In genomic region chr12:71144682-71145081, GRCh38 we compare ENCODE assay signal across 20 cellular contexts. TPM values are rescaled to one million over a fixed set of nuclear protein-coding genes. Genes with fewer than 3 reads are reported as not detected.
DNase-seq lines count a peak whose midpoint lies in the region; ATAC-seq and TF ChIP-seq lines count a peak whose summit lies in the region.
"Had no signal": no experiment of that assay in that cellular context is flagged by ENCODE, and none has a peak within 500 bp of the region (broad histone marks: within the 10 kb centered on the region; RNA-seq: fewer than 3 reads in every experiment).

No MANE protein-coding gene starts in this region.

- DNase-seq in HT-29 (ENCODE audit: low spot score) (peak; percentile 46), endodermal cell (no peak), mucosa of descending colon (no peak), NCI-H128 (lab: John Stamatoyannopoulos, UW; ENCODE audit: unreplicated experiment) (no peak)
- no peak for DNase-seq in activated CD8-positive, alpha-beta T cell treated with anti-CD3 and anti-CD28 coated beads, Interleukin-2, amount 10 ng/mL, durations not matched to agents 7 days and 5 days
- no peak for DNase-seq in activated T-cell treated with anti-CD3 and anti-CD28 coated beads, Interleukin-2, amount 50 U/mL, for 48 hours
- DNase-seq: ACHN; BE2C; C1 segment of cervical spinal cord; CD4-positive, CD25-positive, alpha-beta regulatory T cell; CD8-positive, alpha-beta memory T cell; COR-L47; H7; HFFc6 had no signal

- H3K27me3 ChIP-seq in endodermal cell (ENCODE audit: control insufficient read depth, insufficient read depth, low read length, poor library complexity, severe bottlenecking) = no peaks in the 10 kb centered on the region
- H3K27me3 ChIP-seq: BE2C had no signal

- POLR2A ChIA-PET in activated CD8-positive, alpha-beta T cell treated with anti-CD3 and anti-CD28 coated beads, Interleukin-2, amount 10 ng/mL, durations not matched to agents 7 days and 5 days (lab: Charles Lee) = no interaction called here

- no peak for TF ChIP-seq CTCF in 22Rv1 (IDR thresholded peaks at IDR 0.05)
- TF ChIP-seq CTCF in endodermal cell (conservative IDR thresholded peaks at IDR 0.05) = no peak
- TF ChIP-seq CTCF in mucosa of descending colon (IDR thresholded peaks at IDR 0.05) = no peak

- H3K36me3 Mint-ChIP-seq in endodermal cell (ENCODE audit: low read depth) = no peaks in the 10 kb centered on the region
- H3K36me3 Mint-ChIP-seq in activated CD8-positive, alpha-beta T cell treated with anti-CD3 and anti-CD28 coated beads, Interleukin-2, amount 10 ng/mL, durations not matched to agents 7 days and 5 days (ENCODE audit: low read depth) = no peaks in the 10 kb centered on the region
- H3K36me3 Mint-ChIP-seq: CD4-positive, CD25-positive, alpha-beta regulatory T cell; CD8-positive, alpha-beta memory T cell; IgD-negative memory B cell had no signal

- H3K9ac ChIP-seq in endodermal cell (ENCODE audit: extremely low read depth, low read length, poor library complexity, severe bottlenecking) = no peak overlapping the region

- H3K27ac Mint-ChIP-seq in endodermal cell = peak overlapping the region; percentile 11
- H3K27ac Mint-ChIP-seq in activated CD8-positive, alpha-beta T cell treated with anti-CD3 and anti-CD28 coated beads, Interleukin-2, amount 10 ng/mL, durations not matched to agents 7 days and 5 days = no peak overlapping the region
- H3K27ac Mint-ChIP-seq: CD4-positive, CD25-positive, alpha-beta regulatory T cell; CD8-positive, alpha-beta memory T cell; GM23338; HFFc6; IgD-negative memory B cell had no signal

- CTCF ChIA-PET in activated CD8-positive, alpha-beta T cell treated with anti-CD3 and anti-CD28 coated beads, Interleukin-2, amount 10 ng/mL, durations not matched to agents 7 days and 5 days (lab: Charles Lee) = no interaction called here

- no peak overlapping the region for H3K4me3 ChIP-seq in endodermal cell (ENCODE audit: low read length)
- H3K4me3 ChIP-seq in mucosa of descending colon = no peak overlapping the region
- H3K4me3 ChIP-seq: GM23338 had no signal

- peaks cover 30% of the 10 kb centered on the region for H3K4me1 Mint-ChIP-seq in endodermal cell
- no peaks in the 10 kb centered on the region for H3K4me1 Mint-ChIP-seq in activated CD8-positive, alpha-beta T cell treated with anti-CD3 and anti-CD28 coated beads, Interleukin-2, amount 10 ng/mL, durations not matched to agents 7 days and 5 days (ENCODE audit: low read depth)
- H3K4me1 Mint-ChIP-seq: CD4-positive, CD25-positive, alpha-beta regulatory T cell; CD8-positive, alpha-beta memory T cell; GM23338; IgD-negative memory B cell had no signal

- no peaks in the 10 kb centered on the region for H3K36me3 ChIP-seq in endodermal cell (ENCODE audit: control insufficient read depth, insufficient read depth, low read length)
- no peaks in the 10 kb centered on the region for H3K36me3 ChIP-seq in mucosa of descending colon (ENCODE audit: low read depth)
- H3K36me3 ChIP-seq: BE2C had no signal

- H3K9me3 Mint-ChIP-seq in endodermal cell = peaks cover 2% of the 10 kb centered on the region
- H3K9me3 Mint-ChIP-seq in activated CD8-positive, alpha-beta T cell treated with anti-CD3 and anti-CD28 coated beads, Interleukin-2, amount 10 ng/mL, durations not matched to agents 7 days and 5 days (ENCODE audit: insufficient read depth) = no peaks in the 10 kb centered on the region
- H3K9me3 Mint-ChIP-seq: GM23338 had no signal

- ATAC-seq in mucosa of descending colon (peak; percentile 27), HG03520 (IDR thresholded peaks at IDR 0.05; ENCODE audit: unreplicated experiment) (no peak)
- ATAC-seq in activated CD8-positive, alpha-beta T cell treated with anti-CD3 and anti-CD28 coated beads, Interleukin-2, amount 10 ng/mL, durations not matched to agents 7 days and 5 days = no peak
- ATAC-seq: GM23338, HCT116, HepG2 had no signal

- no CpG with 5 or more reads among the region's 1 CpG for WGBS in endodermal cell (ENCODE audit: insufficient coverage in 1 of 2, insufficient read length in 1 of 2), 2 experiments

- intact Hi-C loops in mucosa of descending colon (cut with DNase I, micrococcal nuclease) = no loop called here

- H3K27me3 Mint-ChIP-seq in endodermal cell (ENCODE audit: insufficient read depth) = no peaks in the 10 kb centered on the region
- no peaks in the 10 kb centered on the region for H3K27me3 Mint-ChIP-seq in activated CD8-positive, alpha-beta T cell treated with anti-CD3 and anti-CD28 coated beads, Interleukin-2, amount 10 ng/mL, durations not matched to agents 7 days and 5 days (ENCODE audit: low read depth)
- H3K27me3 Mint-ChIP-seq: CD4-positive, CD25-positive, alpha-beta regulatory T cell; CD8-positive, alpha-beta memory T cell; IgD-negative memory B cell had no signal

- H3K9me3 ChIP-seq in endodermal cell (ENCODE audit: control insufficient read depth, low read length) (no peaks in the 10 kb centered on the region), mucosa of descending colon (no peaks in the 10 kb centered on the region)
- H3K9me3 ChIP-seq: BE2C had no signal

- H3K27ac ChIP-seq in 22Rv1 (peak overlapping the region; percentile 84), endodermal cell (ENCODE audit: low read depth, low read length) (no peak overlapping the region)

- no peak overlapping the region for H3K4me3 Mint-ChIP-seq in endodermal cell
- H3K4me3 Mint-ChIP-seq in activated CD8-positive, alpha-beta T cell treated with anti-CD3 and anti-CD28 coated beads, Interleukin-2, amount 10 ng/mL, durations not matched to agents 7 days and 5 days = no peak overlapping the region
- H3K4me3 Mint-ChIP-seq: CD4-positive, CD25-positive, alpha-beta regulatory T cell; CD8-positive, alpha-beta memory T cell; GM23338; HFFc6; IgD-negative memory B cell had no signal

- no peaks in the 10 kb centered on the region for H3K4me1 ChIP-seq in endodermal cell (ENCODE audit: control insufficient read depth, insufficient read depth, low read length)
- H3K4me1 ChIP-seq in mucosa of descending colon (ENCODE audit: low read depth) = peaks cover 9% of the 10 kb centered on the region

RNA-seq across cellular contexts. Expression of gene TSPAN8, which starts 13.1 kb away (rescaled TPM):
- total RNA-seq in HT-29 (2014; rRNA removed; shearing (Covaris generic)) = 261 and 269 TPM in 2 replicates
- total RNA-seq in endodermal cell (1 to 10 TPM in 1 of 2 donors, under 1 TPM in 1; 0.48 to 1.0 TPM), mucosa of descending colon (1,000 to 10,000 TPM in 2 of 3 donors, 100 to 1,000 TPM in 1; 685 to 1,687 (median 1,460) TPM)
- polyA plus RNA-seq in endodermal cell (2013, experiment 1 of 2) = not detected
- not detected for polyA plus RNA-seq in endodermal cell (2013, experiment 2 of 2)
- not detected for total RNA-seq in activated CD8-positive, alpha-beta T cell treated with anti-CD3 and anti-CD28 coated beads, Interleukin-2, amount 10 ng/mL, durations not matched to agents 7 days and 5 days
- total RNA-seq: CD4-positive, CD25-positive, alpha-beta regulatory T cell; CD8-positive, alpha-beta memory T cell; GM23338; H7; HFFc6 had no signal
- polyA plus RNA-seq: CD4-positive, CD25-positive, alpha-beta regulatory T cell; CD8-positive, alpha-beta memory T cell; GM23338; IgD-negative memory B cell had no signal

Comparison
In these comparisons a context has a peak if more than half of its experiments do, and no peak if none do; other contexts are left out.
1. RNA of gene TSPAN8, which starts 13.1 kb away (total RNA-seq): 685 to 1,687 TPM in mucosa of descending colon and 261 to 269 TPM in HT-29; 0.48 to 1.0 TPM in endodermal cell and not detected in activated CD8-positive, alpha-beta T cell treated with anti-CD3 and anti-CD28 coated beads, Interleukin-2, amount 10 ng/mL, durations not matched to agents 7 days and 5 days; every median in the first group is over 100 times any median in the second.